ENCODE assay signal across 28 cellular contexts in the genomic region with DNA sequence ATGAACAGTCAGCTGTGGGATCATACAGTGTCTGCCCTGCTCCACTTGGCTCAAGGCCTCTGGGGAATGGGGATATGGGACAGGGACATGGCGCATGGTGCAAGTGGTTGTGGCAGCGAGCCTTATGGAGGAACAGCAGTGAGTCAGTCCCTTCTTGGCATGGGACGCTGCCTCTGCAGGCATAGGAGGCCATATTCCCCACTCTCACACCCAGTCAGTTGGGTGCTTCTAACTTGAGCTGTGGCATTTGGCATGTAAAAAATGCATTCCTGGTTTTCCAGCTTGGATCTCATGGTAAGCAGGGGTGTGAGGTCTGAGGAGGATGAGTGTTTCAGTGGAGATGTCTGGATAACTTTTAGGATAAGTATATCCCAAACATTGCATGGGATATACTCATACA.
"Had no signal": no experiment of that assay in that cellular context is flagged by ENCODE, and none has a peak within 500 bp of the region (broad histone marks: within the 10 kb centered on the region; RNA-seq: fewer than 3 reads in every experiment).

No MANE protein-coding gene starts in this region.

- H3K4me3 ChIP-seq: breast epithelium, esophagus muscularis mucosa, gastrocnemius medialis, hepatocyte, ovary, right lobe of liver, skin epidermis, thoracic aorta, uterus had no signal

- H3K27me3 ChIP-seq: breast epithelium, gastrocnemius medialis, hepatocyte, ovary, right lobe of liver, uterus had no signal

- DNase-seq: activated CD4-positive, alpha-beta T cell treated with anti-CD3 and anti-CD28 coated beads for 36 hours; activated CD4-positive, alpha-beta T cell treated with anti-CD3 and anti-CD28 coated beads, Interleukin-2, amount 50 U/mL, for 48 hours; activated CD4-positive, CD25-positive, alpha-beta regulatory T cell; activated CD8-positive, alpha-beta memory T cell treated with anti-CD3 and anti-CD28 coated beads, Interleukin-2, amount 50 U/mL, for 4 hours; activated gamma-delta T cell; activated naive CD4-positive, alpha-beta T cell treated with anti-CD3 and anti-CD28 coated beads, Interleukin-2, amount 10 ng/mL, durations not matched to agents 7 days and 5 days; activated naive CD8-positive, alpha-beta T cell treated with anti-CD3 and anti-CD28 coated beads, Interleukin-2, amount 10 ng/mL, durations not matched to agents 7 days and 5 days; activated T-cell treated with anti-CD3 and anti-CD28 coated beads, Interleukin-2, amount 50 U/mL, for 1 hour; amniotic stem cell; gastrocnemius medialis; glutamatergic neuron; islet precursor cell; left cardiac atrium; left ventricle myocardium superior; naive B cell; nephron progenitor cell; ovary; right lobe of liver; stimulated activated CD4-positive, alpha-beta T cell treated with anti-CD3 and anti-CD28 coated beads, Interleukin-12 subunit alpha, Interleukin-12 subunit beta, amount 100 ng/mL, for 4 hours; stimulated activated CD4-positive, alpha-beta T cell treated with anti-CD3 and anti-CD28 coated beads, Interleukin-4, amount 100 ng/mL, for 1 hour; stimulated activated naive CD8-positive, alpha-beta T cell treated with anti-CD3 and anti-CD28 coated beads, Interleukin-15, Interleukin-2, amounts not matched to agents 100 U/mL and 50 U/mL, for 24 hours; T-helper 1 cell; uterus had no signal

- H3K36me3 ChIP-seq: breast epithelium, esophagus muscularis mucosa, gastrocnemius medialis, ovary, right lobe of liver, thoracic aorta, uterus had no signal

- H3K9me3 ChIP-seq: breast epithelium, esophagus muscularis mucosa, gastrocnemius medialis, ovary, right lobe of liver, thoracic aorta, uterus had no signal

- ATAC-seq: activated CD4-positive, alpha-beta T cell treated with anti-CD3 and anti-CD28 coated beads for 36 hours; left cardiac atrium; left ventricle myocardium superior; right lobe of liver; stimulated activated naive CD8-positive, alpha-beta T cell treated with anti-CD3 and anti-CD28 coated beads, Interleukin-15, Interleukin-2, amounts not matched to agents 100 U/mL and 50 U/mL, for 24 hours had no signal
